1 cellular context compared by ENCODE assay signal in genomic region chr5:78782728-78783127, GRCh38.
TF ChIP-seq lines count a peak whose summit lies in the region.

No MANE protein-coding gene starts in this region.

TF ChIP-seq in IMR-90, 13 proteins besides CTCF, POLR2A, EP300 and RAD21 (continued from another document):
- TF ChIP-seq CEBPB (IDR thresholded peaks at IDR 0.05; ENCODE audit: low read depth, low read length) (no peak), USF2 (IDR thresholded peaks at IDR 0.05; ENCODE audit: low read depth, low read length) (no peak), NFE2L2 (IDR thresholded peaks at IDR 0.05; ENCODE audit: low read depth, low read length) (no peak), RCOR1 (IDR thresholded peaks at IDR 0.05; ENCODE audit: insufficient replicate concordance, low read length) (no peak), FOS (IDR thresholded peaks at IDR 0.05; ENCODE audit: low read depth, low read length) (no peak), MXI1 (IDR thresholded peaks at IDR 0.05; ENCODE audit: borderline replicate concordance, low read depth, low read length) (no peak), SMC3 (IDR thresholded peaks at IDR 0.05; ENCODE audit: low read depth, low read length) (no peak), CHD1 (IDR thresholded peaks at IDR 0.05; ENCODE audit: low read depth, low read length) (no peak)
